ENCODE assay signal across 1 cellular context in genomic region chr15:76056931-76057330, GRCh38.
TF ChIP-seq lines count a peak whose summit lies in the region.

No MANE protein-coding gene starts in this region.

TF ChIP-seq in GM23338, 12 proteins besides CTCF, POLR2A, EP300 and RAD21 (continued from another document):
- no peak for TF ChIP-seq REST (IDR thresholded peaks at IDR 0.05; ENCODE audit: unreplicated experiment)
- TF ChIP-seq STAT1 (IDR thresholded peaks at IDR 0.05; ENCODE audit: unreplicated experiment) = no peak
- TF ChIP-seq NANOG (IDR thresholded peaks at IDR 0.05; ENCODE audit: borderline replicate concordance) = no peak
- TF ChIP-seq EZH2 (IDR thresholded peaks at IDR 0.05; ENCODE audit: low read depth, unreplicated experiment) = no peak
